3 cellular contexts compared by ENCODE assay signal in the genomic region with DNA sequence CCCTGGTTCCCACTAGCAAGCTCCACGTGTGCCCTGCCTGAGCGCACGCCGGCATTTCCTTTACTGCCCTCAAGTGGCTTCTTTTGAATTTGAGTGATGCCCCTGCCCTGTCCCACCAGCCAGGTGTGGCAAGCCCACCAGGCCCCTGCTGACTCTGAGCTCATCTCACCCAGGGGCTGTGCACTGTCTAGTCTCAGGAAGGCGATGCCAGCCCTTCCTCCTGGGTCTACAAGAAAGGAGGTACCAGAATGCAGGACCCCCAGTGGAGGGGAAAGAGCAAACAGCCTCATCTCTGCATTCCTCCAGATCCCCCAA.
TF ChIP-seq lines count a peak whose summit lies in the region.

No MANE protein-coding gene starts in this region.

TF ChIP-seq in SK-N-SH, 30 proteins besides CTCF, POLR2A, EP300 and RAD21 (continues in another document):
- TF ChIP-seq GABPA (IDR thresholded peaks at IDR 0.05; ENCODE audit: low read depth) (no peak), FOXJ3 (CRISPR knock-in tag; IDR thresholded peaks at IDR 0.05) (no peak), PBX3 (IDR thresholded peaks at IDR 0.05) (no peak), SIN3A (IDR thresholded peaks at IDR 0.05; ENCODE audit: borderline replicate concordance, low read depth, low read length) (no peak), JUND (IDR thresholded peaks at IDR 0.05) (no peak), NFIC (IDR thresholded peaks at IDR 0.05; ENCODE audit: borderline replicate concordance) (no peak), ELF1 (IDR thresholded peaks at IDR 0.05) (no peak), FOSL2 (IDR thresholded peaks at IDR 0.05; ENCODE audit: borderline replicate concordance, low read depth) (no peak), RXRA (IDR thresholded peaks at IDR 0.05; ENCODE audit: borderline replicate concordance, low read depth) (no peak), MXI1 (IDR thresholded peaks at IDR 0.05; ENCODE audit: low read depth, low read length) (no peak), TAF1 (IDR thresholded peaks at IDR 0.05; ENCODE audit: borderline replicate concordance, low read depth, low read length) (no peak), GATA2 (CRISPR knock-in tag; IDR thresholded peaks at IDR 0.05) (no peak), SMC3 (IDR thresholded peaks at IDR 0.05; ENCODE audit: low read depth, low read length) (no peak)
- TF ChIP-seq, protein P1, sequence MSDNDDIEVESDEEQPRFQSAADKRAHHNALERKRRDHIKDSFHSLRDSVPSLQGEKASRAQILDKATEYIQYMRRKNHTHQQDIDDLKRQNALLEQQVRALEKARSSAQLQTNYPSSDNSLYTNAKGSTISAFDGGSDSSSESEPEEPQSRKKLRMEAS (IDR thresholded peaks at IDR 0.05; ENCODE audit: low read depth), result no peak
- TF ChIP-seq, protein P2, sequence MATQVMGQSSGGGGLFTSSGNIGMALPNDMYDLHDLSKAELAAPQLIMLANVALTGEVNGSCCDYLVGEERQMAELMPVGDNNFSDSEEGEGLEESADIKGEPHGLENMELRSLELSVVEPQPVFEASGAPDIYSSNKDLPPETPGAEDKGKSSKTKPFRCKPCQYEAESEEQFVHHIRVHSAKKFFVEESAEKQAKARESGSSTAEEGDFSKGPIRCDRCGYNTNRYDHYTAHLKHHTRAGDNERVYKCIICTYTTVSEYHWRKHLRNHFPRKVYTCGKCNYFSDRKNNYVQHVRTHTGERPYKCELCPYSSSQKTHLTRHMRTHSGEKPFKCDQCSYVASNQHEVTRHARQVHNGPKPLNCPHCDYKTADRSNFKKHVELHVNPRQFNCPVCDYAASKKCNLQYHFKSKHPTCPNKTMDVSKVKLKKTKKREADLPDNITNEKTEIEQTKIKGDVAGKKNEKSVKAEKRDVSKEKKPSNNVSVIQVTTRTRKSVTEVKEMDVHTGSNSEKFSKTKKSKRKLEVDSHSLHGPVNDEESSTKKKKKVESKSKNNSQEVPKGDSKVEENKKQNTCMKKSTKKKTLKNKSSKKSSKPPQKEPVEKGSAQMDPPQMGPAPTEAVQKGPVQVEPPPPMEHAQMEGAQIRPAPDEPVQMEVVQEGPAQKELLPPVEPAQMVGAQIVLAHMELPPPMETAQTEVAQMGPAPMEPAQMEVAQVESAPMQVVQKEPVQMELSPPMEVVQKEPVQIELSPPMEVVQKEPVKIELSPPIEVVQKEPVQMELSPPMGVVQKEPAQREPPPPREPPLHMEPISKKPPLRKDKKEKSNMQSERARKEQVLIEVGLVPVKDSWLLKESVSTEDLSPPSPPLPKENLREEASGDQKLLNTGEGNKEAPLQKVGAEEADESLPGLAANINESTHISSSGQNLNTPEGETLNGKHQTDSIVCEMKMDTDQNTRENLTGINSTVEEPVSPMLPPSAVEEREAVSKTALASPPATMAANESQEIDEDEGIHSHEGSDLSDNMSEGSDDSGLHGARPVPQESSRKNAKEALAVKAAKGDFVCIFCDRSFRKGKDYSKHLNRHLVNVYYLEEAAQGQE (IDR thresholded peaks at IDR 0.05; ENCODE audit: low read depth, low read length), result no peak
- TF ChIP-seq, protein P3, sequence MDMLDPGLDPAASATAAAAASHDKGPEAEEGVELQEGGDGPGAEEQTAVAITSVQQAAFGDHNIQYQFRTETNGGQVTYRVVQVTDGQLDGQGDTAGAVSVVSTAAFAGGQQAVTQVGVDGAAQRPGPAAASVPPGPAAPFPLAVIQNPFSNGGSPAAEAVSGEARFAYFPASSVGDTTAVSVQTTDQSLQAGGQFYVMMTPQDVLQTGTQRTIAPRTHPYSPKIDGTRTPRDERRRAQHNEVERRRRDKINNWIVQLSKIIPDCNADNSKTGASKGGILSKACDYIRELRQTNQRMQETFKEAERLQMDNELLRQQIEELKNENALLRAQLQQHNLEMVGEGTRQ (IDR thresholded peaks at IDR 0.05; ENCODE audit: borderline replicate concordance, low read depth, low read length), result no peak

TF ChIP-seq in SK-N-SH treated with all-trans-retinoic acid at 6 μM for 48 hours, 23 proteins besides CTCF, POLR2A, EP300 and RAD21:
- TF ChIP-seq ZC3H10 (CRISPR knock-in tag; IDR thresholded peaks at IDR 0.05), result no peak
- no peak for TF ChIP-seq RARB (CRISPR knock-in tag; IDR thresholded peaks at IDR 0.05)
- TF ChIP-seq SNAI2 (CRISPR knock-in tag; IDR thresholded peaks at IDR 0.05), result no peak
- no peak for TF ChIP-seq CREB5 (CRISPR knock-in tag; IDR thresholded peaks at IDR 0.05; ENCODE audit: low read depth)
- TF ChIP-seq TSHZ2 (CRISPR knock-in tag; IDR thresholded peaks at IDR 0.05), result no peak
- no peak for TF ChIP-seq POU6F1 (CRISPR knock-in tag; IDR thresholded peaks at IDR 0.05; ENCODE audit: borderline replicate concordance, low read depth)
- TF ChIP-seq CSRNP3 (CRISPR knock-in tag; IDR thresholded peaks at IDR 0.05), result no peak
- TF ChIP-seq CSDC2 (CRISPR knock-in tag; IDR thresholded peaks at IDR 0.05), result no peak
- TF ChIP-seq OSR1 (CRISPR knock-in tag; IDR thresholded peaks at IDR 0.05), result no peak
- no peak for TF ChIP-seq ZNF8 (CRISPR knock-in tag; IDR thresholded peaks at IDR 0.05)
- TF ChIP-seq TOX (CRISPR knock-in tag; IDR thresholded peaks at IDR 0.05; ENCODE audit: borderline replicate concordance), result no peak
- TF ChIP-seq ZNF70 (CRISPR knock-in tag; IDR thresholded peaks at IDR 0.05), result no peak
TF ChIP-seq in SK-N-SH treated with all-trans-retinoic acid at 6 μM for 48 hours: peak in this region for 0.

TF ChIP-seq in endothelial cell of umbilical vein, 7 proteins besides CTCF, POLR2A, EP300 and RAD21:
- no peak for TF ChIP-seq POLR2AphosphoS5 (IDR thresholded peaks at IDR 0.05; ENCODE audit: insufficient read depth, low read depth, low read length)
- TF ChIP-seq, protein P1 (IDR thresholded peaks at IDR 0.05; ENCODE audit: insufficient read depth, insufficient read length), result no peak
- no peak for TF ChIP-seq FOS (IDR thresholded peaks at IDR 0.05; ENCODE audit: borderline replicate concordance, insufficient read depth, low read length)
